ENCODE assay signal across 8 cellular contexts in genomic region chrX:65545456-65545855, GRCh38.
"Had no signal": no experiment of that assay in that cellular context is flagged by ENCODE, and none has a peak within 500 bp of the region (broad histone marks: within the 10 kb centered on the region; RNA-seq: fewer than 3 reads in every experiment).

No MANE protein-coding gene starts in this region.

- H3K4me1 Mint-ChIP-seq: GM23338, H9, IgD-negative memory B cell had no signal

- ATAC-seq: GM23338, HepG2 had no signal

- FAIRE-seq: H1, H54, HepG2 had no signal

- H3K27ac ChIP-seq: HL-60 had no signal

- DNase-seq: H9, HCEC 1CT had no signal

- H3K36me3 Mint-ChIP-seq: IgD-negative memory B cell had no signal

- H3K27me3 Mint-ChIP-seq: IgD-negative memory B cell had no signal

- H3K4me3 Mint-ChIP-seq: GM23338, H9, IgD-negative memory B cell had no signal

- H3K4me3 ChIP-seq: GM23338 had no signal

- H3K9me3 Mint-ChIP-seq: GM23338, IgD-negative memory B cell had no signal

- H3K27ac Mint-ChIP-seq: GM23338, H9, IgD-negative memory B cell had no signal
